Comparison of ENCODE assay signal across 8 cellular contexts in genomic region chr9:114452219-114453169, GRCh38. TPM values are rescaled to one million over a fixed set of nuclear protein-coding genes. Genes with fewer than 3 reads are reported as not detected.
DNase-seq lines count a peak whose midpoint lies in the region; ATAC-seq and TF ChIP-seq lines count a peak whose summit lies in the region.

No MANE protein-coding gene starts in this region.

- no peak overlapping the region for H3K27ac ChIP-seq in testis

- peaks cover 0 to 5% of the 10 kb centered on the region in 2 donors for H3K9me3 Mint-ChIP-seq in activated naive CD4-positive, alpha-beta T cell treated with anti-CD3 and anti-CD28 coated beads, Interleukin-2, amount 50 U/mL, for 72 hours
- no peaks in the 10 kb centered on the region for H3K9me3 Mint-ChIP-seq in MCF 10A (ENCODE audit: unreplicated experiment)

- H3K4me1 Mint-ChIP-seq in MCF 10A (ENCODE audit: insufficient read depth, unreplicated experiment): no peaks in the 10 kb centered on the region

- H3K27ac Mint-ChIP-seq in activated naive CD4-positive, alpha-beta T cell treated with anti-CD3 and anti-CD28 coated beads, Interleukin-2, amount 50 U/mL, for 72 hours: peak overlapping the region; percentile 73
- H3K27ac Mint-ChIP-seq in MCF 10A (ENCODE audit: low read depth, unreplicated experiment): no peak overlapping the region

- TF ChIP-seq POLR2A in testis (IDR thresholded peaks at IDR 0.05): no peak

- H3K27me3 ChIP-seq in testis: no peaks in the 10 kb centered on the region

- DNase-seq in activated CD8-positive, alpha-beta memory T cell treated with anti-CD3 and anti-CD28 coated beads, Interleukin-2, amount 50 U/mL, for 48 hours: peak; percentile 52
- DNase-seq in activated CD8-positive, alpha-beta memory T cell treated with anti-CD3 and anti-CD28 coated beads, Interleukin-2, amount 50 U/mL, for 4 hours: no peak
- DNase-seq in NCI-H345 (lab: John Stamatoyannopoulos, UW) (peak; percentile 84), MCF 10A (ENCODE audit: unreplicated experiment) (no peak), testis (no peak)
- DNase-seq in activated naive CD4-positive, alpha-beta T cell treated with anti-CD3 and anti-CD28 coated beads, Interleukin-2, amount 50 U/mL, for 72 hours (ENCODE audit: low spot score in 2 of 2): peak in 1 of 2 donors; percentile 35
- DNase-seq in stimulated activated naive CD8-positive, alpha-beta T cell treated with anti-CD3 and anti-CD28 coated beads, Interleukin-15, Interleukin-2, amounts not matched to agents 100 U/mL and 50 U/mL, for 24 hours: peak; percentile 21

- no peaks in the 10 kb centered on the region for H3K36me3 ChIP-seq in testis (ENCODE audit: low read depth, missing control alignments)

- no peaks in the 10 kb centered on the region for H3K27me3 Mint-ChIP-seq in MCF 10A (ENCODE audit: insufficient read depth, unreplicated experiment)

- CTCF ChIA-PET in MCF 10A (lab: Yijun Ruan, JAX): interaction anchor here (0.6 to 1.9 kb wide), 4 partner anchors 18 to 1742 kb away, joined by 3 to 6 read pairs (median 6); no protein-coding TSS in a partner anchor

- peaks cover 12% of the 10 kb centered on the region for H3K4me1 ChIP-seq in testis

- H3K4me3 Mint-ChIP-seq in MCF 10A (ENCODE audit: unreplicated experiment): no peak overlapping the region

- intact Hi-C loops in MCF 10A (cut with micrococcal nuclease) (no loop called here), testis (cut with DNase I; ENCODE audit: low total_unique reads) (no loop called here)

- peak; percentile 61 to 66 for ATAC-seq in activated naive CD4-positive, alpha-beta T cell treated with anti-CD3 and anti-CD28 coated beads, Interleukin-2, amount 50 U/mL, for 72 hours
- ATAC-seq in stimulated activated naive CD8-positive, alpha-beta T cell treated with anti-CD3 and anti-CD28 coated beads, Interleukin-15, Interleukin-2, amounts not matched to agents 100 U/mL and 50 U/mL, for 24 hours: peak; percentile 26
- ATAC-seq in GM21576 (IDR thresholded peaks at IDR 0.05; ENCODE audit: unreplicated experiment): no peak

- no peaks in the 10 kb centered on the region for H3K9me3 ChIP-seq in testis

- POLR2A ChIA-PET in MCF 10A (lab: Yijun Ruan, JAX): interaction anchor here (1.0 kb wide), 1 partner anchor 159 kb away, joined by 4 read pairs; the partner anchor contains the start of gene TMEM268

- WGBS in testis, 2 donors: 58 to 68% methylated on average over 12 of the region's 12 CpGs

- H3K36me3 Mint-ChIP-seq in activated naive CD4-positive, alpha-beta T cell treated with anti-CD3 and anti-CD28 coated beads, Interleukin-2, amount 50 U/mL, for 72 hours: peaks cover 0 to 11% of the 10 kb centered on the region in 2 donors
- H3K36me3 Mint-ChIP-seq in MCF 10A (ENCODE audit: insufficient read depth, unreplicated experiment): no peaks in the 10 kb centered on the region

- no TSS peak for BruUV-seq in MCF 10A (replicated peaks; lab: Mats Ljungman, UMichigan)

- TF ChIP-seq CTCF in MCF 10A (IDR thresholded peaks at IDR 0.05; ENCODE audit: unreplicated experiment): no peak
- TF ChIP-seq CTCF in testis (IDR thresholded peaks at IDR 0.05): no peak

- H3K4me3 ChIP-seq in testis: no peak overlapping the region

RNA-seq across cellular contexts. Expression of gene WHRN, which starts 52.8 kb away (rescaled TPM):
- 1 to 10 TPM; 4.7 to 5.2 TPM for total RNA-seq in activated naive CD4-positive, alpha-beta T cell treated with anti-CD3 and anti-CD28 coated beads, Interleukin-2, amount 50 U/mL, for 72 hours
- total RNA-seq in MCF 10A (2022) (9.4 and 12.8 TPM in 2 replicates), testis (100 to 1,000 TPM; 181 to 208 TPM)
- polyA plus RNA-seq in testis (ENCODE audit: insufficient read depth, low read depth, low replicate concordance): 70.3 TPM

Comparison
In these comparisons a context has a peak if more than half of its experiments do, and no peak if none do; other contexts are left out.
1. DNase-seq: peak in activated CD8-positive, alpha-beta memory T cell treated with anti-CD3 and anti-CD28 coated beads, Interleukin-2, amount 50 U/mL, for 48 hours (single experiment), NCI-H345 (single experiment) and stimulated activated naive CD8-positive, alpha-beta T cell treated with anti-CD3 and anti-CD28 coated beads, Interleukin-15, Interleukin-2, amounts not matched to agents 100 U/mL and 50 U/mL, for 24 hours (single experiment); none in activated CD8-positive, alpha-beta memory T cell treated with anti-CD3 and anti-CD28 coated beads, Interleukin-2, amount 50 U/mL, for 4 hours (single experiment), MCF 10A (single experiment) and testis (single experiment).
2. RNA of gene WHRN, which starts 52.8 kb away (total RNA-seq): 181 to 208 TPM in testis; 9.4 to 12.8 TPM in MCF 10A and 4.7 to 5.2 TPM in activated naive CD4-positive, alpha-beta T cell treated with anti-CD3 and anti-CD28 coated beads, Interleukin-2, amount 50 U/mL, for 72 hours; every median in the first group is over 10 times any median in the second.